In genomic region chr19:4714016-4714415, GRCh38 we compare ENCODE assay signal across 15 cellular contexts. TPM values are rescaled to one million over a fixed set of nuclear protein-coding genes. Genes with fewer than 3 reads are reported as not detected.
DNase-seq lines count a peak whose midpoint lies in the region; ATAC-seq and TF ChIP-seq lines count a peak whose summit lies in the region.
"Had no signal": no experiment of that assay in that cellular context is flagged by ENCODE, and none has a peak within 500 bp of the region (broad histone marks: within the 10 kb centered on the region; RNA-seq: fewer than 3 reads in every experiment).

No MANE protein-coding gene starts in this region.

- no peaks in the 10 kb centered on the region for H3K9me3 ChIP-seq in SK-N-SH
- no peaks in the 10 kb centered on the region for H3K9me3 ChIP-seq in mammary epithelial cell (replicated peaks; ENCODE audit: insufficient read depth, low read length)
- H3K9me3 ChIP-seq in mesenchymal stem cell (ENCODE audit: control insufficient read depth, low read length): no peaks in the 10 kb centered on the region
- no peaks in the 10 kb centered on the region for H3K9me3 ChIP-seq in transverse colon
- H3K9me3 ChIP-seq: HAP-1 had no signal

- TF ChIP-seq CTCF in SK-N-SH (IDR thresholded peaks at IDR 0.05) (no peak), mammary epithelial cell (conservative IDR thresholded peaks at IDR 0.05 in 1 of 2, IDR thresholded peaks at IDR 0.05 in 1 of 2; ENCODE audit: extremely low read depth in 1 of 2, insufficient read depth in 1 of 2, low read depth in 1 of 2, low read length in 2 of 2) (no peak), transverse colon (IDR thresholded peaks at IDR 0.05) (no peak)

- H2AFZ ChIP-seq in SK-N-SH (ENCODE audit: low read depth): no peak overlapping the region
- H2AFZ ChIP-seq in mammary epithelial cell (ENCODE audit: low read depth, low read length): no peak overlapping the region
- no peak overlapping the region for H2AFZ ChIP-seq in mesenchymal stem cell (ENCODE audit: low read depth, low read length)

- H2BK15ac ChIP-seq in mesenchymal stem cell (ENCODE audit: low read depth, poor library complexity, severe bottlenecking): no peak overlapping the region

- peak overlapping the region in 1 of 2 experiments; percentile 26 for H3K4ac ChIP-seq in mesenchymal stem cell (ENCODE audit: low read depth in 1 of 2, low read length in 2 of 2)

- H2BK12ac ChIP-seq in mesenchymal stem cell (ENCODE audit: low read length in 2 of 2): no peak overlapping the region

- TF ChIP-seq EP300 in SK-N-SH (IDR thresholded peaks at IDR 0.05; ENCODE audit: borderline replicate concordance in 1 of 2, low read depth in 1 of 2, low read length in 1 of 2) (no peak), transverse colon (IDR thresholded peaks at IDR 0.05; ENCODE audit: low read depth) (no peak)

- peaks cover 47 to 48% of the 10 kb centered on the region in 2 experiments for H3K36me3 ChIP-seq in SK-N-SH (replicated peaks in 1 of 2; ENCODE audit: control insufficient read depth in 1 of 2, insufficient read depth in 2 of 2, low read length in 1 of 2)
- H3K36me3 ChIP-seq in mammary epithelial cell (ENCODE audit: insufficient read depth, low read length): peaks cover 34% of the 10 kb centered on the region
- H3K36me3 ChIP-seq in mesenchymal stem cell (ENCODE audit: control insufficient read depth in 1 of 2, insufficient read depth in 2 of 2, low read depth in 1 of 2, low read length in 2 of 2): peaks cover 77 to 88% of the 10 kb centered on the region in 2 experiments
- peaks cover 0 to 39% (median 17%) of the 10 kb centered on the region in 4 donors for H3K36me3 ChIP-seq in transverse colon

- intact Hi-C loops in mammary epithelial cell (cut with micrococcal nuclease) (no loop called here), transverse colon (cut with DNase I; ENCODE audit: low total_unique reads) (no loop called here)

- H3K27me3 ChIP-seq in SK-N-SH (ENCODE audit: insufficient read depth) (no peaks in the 10 kb centered on the region), mammary epithelial cell (ENCODE audit: insufficient read depth, low read length) (no peaks in the 10 kb centered on the region), mesenchymal stem cell (ENCODE audit: control insufficient read depth in 1 of 2, insufficient read depth in 1 of 2, low read length in 2 of 2) (no peaks in the 10 kb centered on the region), transverse colon (no peaks in the 10 kb centered on the region)

- no peak for TF ChIP-seq RAD21 in SK-N-SH (IDR thresholded peaks at IDR 0.05; ENCODE audit: low read length)

- no peak overlapping the region for H3K14ac ChIP-seq in mesenchymal stem cell (ENCODE audit: low read length in 2 of 2)

- H3K79me1 ChIP-seq in mesenchymal stem cell (replicated peaks; ENCODE audit: low read length, poor library complexity, severe bottlenecking): peaks cover 18% of the 10 kb centered on the region

- no peak for ATAC-seq in SK-N-SH treated with all-trans-retinoic acid at 6 μM for 48 hours
- ATAC-seq in GM21723 (IDR thresholded peaks at IDR 0.05; ENCODE audit: unreplicated experiment): no peak

- no peak overlapping the region for H4K91ac ChIP-seq in mesenchymal stem cell (ENCODE audit: low read length)

- no peak overlapping the region for H2BK120ac ChIP-seq in mesenchymal stem cell (ENCODE audit: low read depth, low read length)

- in situ Hi-C loops in mammary epithelial cell (cut with MboI; ENCODE audit: low sequenced_read_pairs in 2 of 2) (no loop called here), transverse colon (cut with MboI; ENCODE audit: low pct_ligation_motif_present in 1 of 4, low pct_unique_long_range_greater_than_20kb in 1 of 4, low sequenced_read_pairs in 3 of 4) (no loop called here)

- CTCF ChIA-PET in SK-N-SH (lab: Yijun Ruan, JAX): no interaction called here
- CTCF ChIA-PET in mammary epithelial cell (lab: Charles Lee; ENCODE audit: low non-redundant PET): no interaction called here

- dilution Hi-C loops in mammary epithelial cell (cut with HindIII; ENCODE audit: low sequenced_read_pairs): no loop called here

- H3K79me2 ChIP-seq in SK-N-SH (ENCODE audit: insufficient read depth) (peaks cover 57% of the 10 kb centered on the region; the same call in 1 of the 2 replicates), mammary epithelial cell (ENCODE audit: insufficient read depth, low read length) (peaks cover 75% of the 10 kb centered on the region)

- 92% methylated on average over 25 of the region's 27 CpGs for WGBS in SK-N-SH (ENCODE audit: low lambda C conversion rate)
- 85% methylated on average over 14 of the region's 27 CpGs for WGBS in mammary epithelial cell (ENCODE audit: low coverage, missing lambda C conversion rate)
- WGBS in mesenchymal stem cell: 95% methylated on average over 27 of the region's 27 CpGs
- 86% methylated on average over 27 of the region's 27 CpGs; no CpG with 5 or more reads in 1 of the 2 donors for WGBS in transverse colon (ENCODE audit: low coverage in 1 of 2), 2 donors

- H2AK5ac ChIP-seq in mesenchymal stem cell (ENCODE audit: low read length, severe bottlenecking): peak overlapping the region; percentile 89

- no TSS peak for BruUV-seq in mammary epithelial cell (replicated peaks; lab: Mats Ljungman, UMichigan)

- H4K20me1 ChIP-seq in SK-N-SH (ENCODE audit: insufficient read depth) (no peaks in the 10 kb centered on the region), mammary epithelial cell (ENCODE audit: insufficient read depth, low read length) (no peaks in the 10 kb centered on the region)

- DNase-seq in SK-N-SH (no peak), mammary epithelial cell (no peak), mesenchymal stem cell (no peak), transverse colon (no peak), GM19240 (ENCODE audit: insufficient read length, low spot score) (no peak), mesenteric fat pad (ENCODE audit: low spot score) (no peak)
- DNase-seq: activated CD4-positive, alpha-beta T cell treated with anti-CD3 and anti-CD28 coated beads, Interleukin-2, amount 50 U/mL, for 1 hour; activated T-cell treated with anti-CD3 and anti-CD28 coated beads, Interleukin-2, amount 50 U/mL, for 48 hours; CD4-positive, CD25-positive, alpha-beta regulatory T cell; NK-92 treated with Interleukin-12 subunit alpha and Interleukin-12 subunit beta, amount 100 ng/mL, for 24 hours; stimulated activated naive CD4-positive, alpha-beta T cell treated with Interleukin-2 at 50 U/mL for 16 hours had no signal

- no peak overlapping the region for H4K8ac ChIP-seq in mesenchymal stem cell (ENCODE audit: low read length)

- no peak for TF ChIP-seq POLR2A in transverse colon (IDR thresholded peaks at IDR 0.05)

- H3K4me2 ChIP-seq in SK-N-SH (peak overlapping the region; percentile 51), mammary epithelial cell (ENCODE audit: insufficient read depth, low read depth, low read length) (peak overlapping the region; percentile 49), mesenchymal stem cell (ENCODE audit: low read length, poor library complexity, severe bottlenecking) (no peak overlapping the region)

- H2BK5ac ChIP-seq in mesenchymal stem cell (ENCODE audit: low read depth, low read length, poor library complexity, severe bottlenecking): peak overlapping the region; percentile 70

- H3K4me3 ChIP-seq in SK-N-SH (ENCODE audit: low read depth in 2 of 2, low read length in 1 of 2): no peak overlapping the region
- no peak overlapping the region for H3K4me3 ChIP-seq in mammary epithelial cell (replicated peaks in 1 of 3; ENCODE audit: insufficient read depth in 1 of 3, low read depth in 2 of 3, low read length in 3 of 3)
- no peak overlapping the region for H3K4me3 ChIP-seq in mesenchymal stem cell (ENCODE audit: insufficient read depth in 1 of 2, low read depth in 1 of 2, low read length in 2 of 2)
- no peak overlapping the region for H3K4me3 ChIP-seq in transverse colon
- H3K4me3 ChIP-seq: HAP-1 had no signal

- POLR2A ChIA-PET in SK-N-SH (lab: Yijun Ruan, JAX): interaction anchor here (0.6 kb wide), 1 partner anchor 15 kb away, joined by 4 read pairs; no protein-coding TSS in a partner anchor

- no peak overlapping the region for H3K18ac ChIP-seq in mesenchymal stem cell (ENCODE audit: low read depth in 1 of 2, low read length in 2 of 2)

- H3K9ac ChIP-seq in SK-N-SH: peak overlapping the region; percentile 39; the same call in 1 of the 2 replicates
- H3K9ac ChIP-seq in mammary epithelial cell (ENCODE audit: insufficient read depth, low read length): no peak overlapping the region
- H3K9ac ChIP-seq in mesenchymal stem cell (ENCODE audit: low read length): peak overlapping the region; percentile 67

- peaks cover 14% of the 10 kb centered on the region for H3F3A ChIP-seq in SK-N-SH (replicated peaks; ENCODE audit: insufficient read depth)

- H3K4me1 ChIP-seq in SK-N-SH (ENCODE audit: control insufficient read depth in 1 of 2, insufficient read depth in 2 of 2, low read depth in 1 of 2, low read length in 1 of 2) (peaks cover 0 to 25% of the 10 kb centered on the region in 2 experiments; a peak in 2 of 4 replicates), mammary epithelial cell (ENCODE audit: insufficient read depth, low read length) (peaks cover 71% of the 10 kb centered on the region), mesenchymal stem cell (ENCODE audit: control insufficient read depth, insufficient read depth, low read depth, low read length) (peaks cover 65% of the 10 kb centered on the region), transverse colon (peaks cover 0 to 19% (median 16%) of the 10 kb centered on the region in 4 donors)
- H3K4me1 ChIP-seq: HAP-1 had no signal

- no peak overlapping the region for H3K23ac ChIP-seq in mesenchymal stem cell (ENCODE audit: low read length in 2 of 2)

- H3K27ac ChIP-seq in SK-N-SH (ENCODE audit: low read depth in 2 of 2, low read length in 1 of 2): peak overlapping the region in 1 of 2 experiments; percentile 68; a peak in 2 of 4 replicates
- peak overlapping the region; percentile 52 for H3K27ac ChIP-seq in mammary epithelial cell (ENCODE audit: insufficient read depth, low read depth, low read length)
- peak overlapping the region; percentile 86 for H3K27ac ChIP-seq in mesenchymal stem cell (ENCODE audit: low read length, poor library complexity, severe bottlenecking)
- H3K27ac ChIP-seq in transverse colon: peak overlapping the region; percentile 71 to 88 (median 82)
- H3K27ac ChIP-seq: 22Rv1 had no signal

- no peaks in the 10 kb centered on the region for H3K9me2 ChIP-seq in SK-N-SH

RNA-seq across cellular contexts. Expression of gene DPP9, which starts 9.6 kb away (rescaled TPM):
- polyA plus RNA-seq in SK-N-SH (2012; rRNA removed) (10.5 and 17.1 TPM in 2 replicates), mammary epithelial cell (31.5 TPM)
- polyA plus RNA-seq in SK-N-SH (2012; cell fraction: cytosol; rRNA removed): 9.7 and 13.3 TPM in 2 replicates
- 30.9 and 49.1 TPM in 2 replicates for polyA plus RNA-seq in SK-N-SH (2012; cell fraction: nucleus; rRNA removed)
- total RNA-seq in mammary epithelial cell (100 to 1,000 TPM; 156 to 242 TPM), transverse colon (100 to 1,000 TPM in 2 of 4 donors, 10 to 100 TPM in 2; 74.1 to 320 (median 103) TPM), mesenteric fat pad (54.8 TPM)
- 95.5 TPM for polyA minus RNA-seq in mammary epithelial cell
- 41.4 TPM for polyA plus RNA-seq in mesenchymal stem cell (2013, experiment 1 of 2)
- 41.4 TPM for polyA plus RNA-seq in mesenchymal stem cell (2013, experiment 2 of 2)

RNA-seq across cellular contexts. Expression of gene MYDGF, which starts 43.9 kb away (rescaled TPM):
- polyA plus RNA-seq in SK-N-SH (2012; rRNA removed): 188 and 312 TPM in 2 replicates
- 180 and 229 TPM in 2 replicates for polyA plus RNA-seq in SK-N-SH (2012; cell fraction: cytosol; rRNA removed)
- 153 and 184 TPM in 2 replicates for polyA plus RNA-seq in SK-N-SH (2012; cell fraction: nucleus; rRNA removed)
- 100 to 1,000 TPM in 1 of 2 donors, 10 to 100 TPM in 1; 57.7 to 105 TPM for total RNA-seq in mammary epithelial cell
- polyA plus RNA-seq in mammary epithelial cell: 172 TPM
- 70.4 TPM for polyA minus RNA-seq in mammary epithelial cell
- polyA plus RNA-seq in mesenchymal stem cell (2013, experiment 1 of 2): 184 TPM
- polyA plus RNA-seq in mesenchymal stem cell (2013, experiment 2 of 2): 188 TPM
- 10 to 100 TPM in 2 of 4 donors, 1 to 10 TPM in 2; 3.6 to 44.5 (median 22.0) TPM for total RNA-seq in transverse colon
- 98.5 TPM for total RNA-seq in mesenteric fat pad
